Comparison of ENCODE assay signal across 8 cellular contexts in genomic region chr7:104903781-104904180, GRCh38.
"Had no signal": no experiment of that assay in that cellular context is flagged by ENCODE, and none has a peak within 500 bp of the region (broad histone marks: within the 10 kb centered on the region; RNA-seq: fewer than 3 reads in every experiment).

No MANE protein-coding gene starts in this region.

- H3K4me3 ChIP-seq: GM12878 had no signal

- FAIRE-seq: G401.6, GM12878, GM12891, GM12892, GM18507, GM19239 had no signal

- DNase-seq: GDM1, GF-D8 had no signal

- ATAC-seq: GM12878 had no signal
